In genomic region chr12:112937741-112938719, GRCh38 we compare ENCODE assay signal across 8 cellular contexts. TPM values are rescaled to one million over a fixed set of nuclear protein-coding genes. Genes with fewer than 3 reads are reported as not detected.
DNase-seq lines count a peak whose midpoint lies in the region; ATAC-seq and TF ChIP-seq lines count a peak whose summit lies in the region.

Gene OAS3, plus strand, starts transcription at chr12:112938474. Its CDS starts 57 bp downstream, at chr12:112938531.

- DNase-seq in ELF-1 (ENCODE audit: low read depth, low spot score) (peak; percentile 33), OCI-M1 (lab: John Stamatoyannopoulos, UW) (peak; percentile 94), fibroblast of mammary gland (ENCODE audit: low read depth) (peak; percentile 76), T1000 (lab: John Stamatoyannopoulos, UW) (no peak)
- peak; percentile 82 for DNase-seq in activated T-helper 1 cell treated with anti-CD3 and anti-CD28 coated beads, Interleukin-12 subunit alpha, Interleukin-12 subunit beta, Interleukin-2, Interleukin-4 antibody, amounts not matched to agents 30 ng/mL and 10 ng/mL and 1 ng/mL, durations not matched to agents 14 hours and 24 hours and 36 hours (ENCODE audit: low spot score)
- peak; percentile 31 to 79 (median 54) for DNase-seq in naive thymus-derived CD8-positive, alpha-beta T cell
- peak; percentile 55 for DNase-seq in stimulated activated naive B cell treated with anti-CD40 and anti-IgM and Interleukin-4, amounts not matched to agents 10 μg/mL and 1 μg/mL and 100 μg/mL, for 72 hours

- peak; percentile 41 for ATAC-seq in HG02884 (IDR thresholded peaks at IDR 0.05; ENCODE audit: unreplicated experiment)
- peak; percentile 68 to 81 for ATAC-seq in naive thymus-derived CD8-positive, alpha-beta T cell
- ATAC-seq in stimulated activated naive B cell treated with anti-CD40 and anti-IgM and Interleukin-4, amounts not matched to agents 10 μg/mL and 1 μg/mL and 100 μg/mL, for 72 hours (replicated peaks): peak; percentile 71

- peak within 1 kb of the TSS; percentile 71 for H3K4me3 ChIP-seq in fibroblast of mammary gland (ENCODE audit: control insufficient read depth, low read depth, low read length)

- H3K9me3 Mint-ChIP-seq in activated T-helper 1 cell treated with anti-CD3 and anti-CD28 coated beads, Interleukin-12 subunit alpha, Interleukin-12 subunit beta, Interleukin-2, Interleukin-4 antibody, amounts not matched to agents 30 ng/mL and 10 ng/mL and 1 ng/mL, durations not matched to agents 14 hours and 24 hours and 36 hours: no peaks in the 10 kb centered on the region
- peaks cover 0 to 2% (median 0%) of the 10 kb centered on the region in 9 donors for H3K9me3 Mint-ChIP-seq in naive thymus-derived CD8-positive, alpha-beta T cell
- H3K9me3 Mint-ChIP-seq in stimulated activated naive B cell treated with anti-CD40 and anti-IgM and Interleukin-4, amounts not matched to agents 10 μg/mL and 1 μg/mL and 100 μg/mL, for 72 hours: peaks cover 0 to 3% of the 10 kb centered on the region in 2 donors

- H3K4me3 Mint-ChIP-seq in activated T-helper 1 cell treated with anti-CD3 and anti-CD28 coated beads, Interleukin-12 subunit alpha, Interleukin-12 subunit beta, Interleukin-2, Interleukin-4 antibody, amounts not matched to agents 30 ng/mL and 10 ng/mL and 1 ng/mL, durations not matched to agents 14 hours and 24 hours and 36 hours: peak within 1 kb of the TSS; percentile 91
- H3K4me3 Mint-ChIP-seq in naive thymus-derived CD8-positive, alpha-beta T cell: peak within 1 kb of the TSS; percentile 84 to 96 (median 92)
- H3K4me3 Mint-ChIP-seq in stimulated activated naive B cell treated with anti-CD40 and anti-IgM and Interleukin-4, amounts not matched to agents 10 μg/mL and 1 μg/mL and 100 μg/mL, for 72 hours: peak within 1 kb of the TSS; percentile 80 to 96

- H3K36me3 Mint-ChIP-seq in activated T-helper 1 cell treated with anti-CD3 and anti-CD28 coated beads, Interleukin-12 subunit alpha, Interleukin-12 subunit beta, Interleukin-2, Interleukin-4 antibody, amounts not matched to agents 30 ng/mL and 10 ng/mL and 1 ng/mL, durations not matched to agents 14 hours and 24 hours and 36 hours (ENCODE audit: low read depth): peaks cover 11% of the 10 kb centered on the region
- H3K36me3 Mint-ChIP-seq in naive thymus-derived CD8-positive, alpha-beta T cell: peaks cover 0 to 7% (median 2%) of the 10 kb centered on the region in 3 donors
- H3K36me3 Mint-ChIP-seq in stimulated activated naive B cell treated with anti-CD40 and anti-IgM and Interleukin-4, amounts not matched to agents 10 μg/mL and 1 μg/mL and 100 μg/mL, for 72 hours: no peaks in the 10 kb centered on the region

- intact Hi-C loops in activated T-helper 1 cell treated with anti-CD3 and anti-CD28 coated beads, Interleukin-12 subunit alpha, Interleukin-12 subunit beta, Interleukin-2, Interleukin-4 antibody, amounts not matched to agents 30 ng/mL and 10 ng/mL and 1 ng/mL, durations not matched to agents 14 hours and 24 hours and 36 hours (cut with micrococcal nuclease): loop anchor here (1.0 to 2.0 kb wide), 3 partner anchors 32 to 51 kb away; partner anchors contain the start of genes OAS1 and OAS2

- peak within 1 kb of the TSS; percentile 95 for H3K27ac Mint-ChIP-seq in activated T-helper 1 cell treated with anti-CD3 and anti-CD28 coated beads, Interleukin-12 subunit alpha, Interleukin-12 subunit beta, Interleukin-2, Interleukin-4 antibody, amounts not matched to agents 30 ng/mL and 10 ng/mL and 1 ng/mL, durations not matched to agents 14 hours and 24 hours and 36 hours
- H3K27ac Mint-ChIP-seq in naive thymus-derived CD8-positive, alpha-beta T cell: peak within 1 kb of the TSS; percentile 84 to 99 (median 94)
- H3K27ac Mint-ChIP-seq in stimulated activated naive B cell treated with anti-CD40 and anti-IgM and Interleukin-4, amounts not matched to agents 10 μg/mL and 1 μg/mL and 100 μg/mL, for 72 hours: peak within 1 kb of the TSS; percentile 56

- no peak for TF ChIP-seq CTCF in fibroblast of mammary gland (conservative IDR thresholded peaks at IDR 0.05; ENCODE audit: control insufficient read depth, insufficient read depth, low read depth, low read length)

- peaks cover 60% of the 10 kb centered on the region for H3K4me1 Mint-ChIP-seq in activated T-helper 1 cell treated with anti-CD3 and anti-CD28 coated beads, Interleukin-12 subunit alpha, Interleukin-12 subunit beta, Interleukin-2, Interleukin-4 antibody, amounts not matched to agents 30 ng/mL and 10 ng/mL and 1 ng/mL, durations not matched to agents 14 hours and 24 hours and 36 hours (ENCODE audit: low read depth)
- H3K4me1 Mint-ChIP-seq in naive thymus-derived CD8-positive, alpha-beta T cell: peaks cover 12 to 38% (median 34%) of the 10 kb centered on the region in 4 donors
- H3K4me1 Mint-ChIP-seq in stimulated activated naive B cell treated with anti-CD40 and anti-IgM and Interleukin-4, amounts not matched to agents 10 μg/mL and 1 μg/mL and 100 μg/mL, for 72 hours: peaks cover 19 to 34% of the 10 kb centered on the region in 2 donors

- POLR2A ChIA-PET in naive thymus-derived CD8-positive, alpha-beta T cell (lab: Charles Lee): interaction anchor here (1.0 to 2.2 kb wide), 2 partner anchors 13 to 41 kb away, joined by 3 to 19 read pairs; partner anchors contain the start of gene OAS2

- no peaks in the 10 kb centered on the region for H3K27me3 Mint-ChIP-seq in activated T-helper 1 cell treated with anti-CD3 and anti-CD28 coated beads, Interleukin-12 subunit alpha, Interleukin-12 subunit beta, Interleukin-2, Interleukin-4 antibody, amounts not matched to agents 30 ng/mL and 10 ng/mL and 1 ng/mL, durations not matched to agents 14 hours and 24 hours and 36 hours (ENCODE audit: insufficient read depth)
- no peaks in the 10 kb centered on the region for H3K27me3 Mint-ChIP-seq in naive thymus-derived CD8-positive, alpha-beta T cell
- no peaks in the 10 kb centered on the region for H3K27me3 Mint-ChIP-seq in stimulated activated naive B cell treated with anti-CD40 and anti-IgM and Interleukin-4, amounts not matched to agents 10 μg/mL and 1 μg/mL and 100 μg/mL, for 72 hours

RNA-seq across cellular contexts. Expression of gene OAS3, which starts in this region (rescaled TPM):
- 50.1 and 54.2 TPM in 2 replicates for total RNA-seq in activated T-helper 1 cell treated with anti-CD3 and anti-CD28 coated beads, Interleukin-12 subunit alpha, Interleukin-12 subunit beta, Interleukin-2, Interleukin-4 antibody, amounts not matched to agents 30 ng/mL and 10 ng/mL and 1 ng/mL, durations not matched to agents 14 hours and 24 hours and 36 hours
- total RNA-seq in naive thymus-derived CD8-positive, alpha-beta T cell: 10 to 100 TPM; 13.6 to 16.8 TPM
- polyA plus RNA-seq in naive thymus-derived CD8-positive, alpha-beta T cell: 10 to 100 TPM in 2 of 3 donors, 1 to 10 TPM in 1; 9.1 to 21.3 (median 16.8) TPM
